ENCODE assay signal across 1 cellular context in the genomic region with DNA sequence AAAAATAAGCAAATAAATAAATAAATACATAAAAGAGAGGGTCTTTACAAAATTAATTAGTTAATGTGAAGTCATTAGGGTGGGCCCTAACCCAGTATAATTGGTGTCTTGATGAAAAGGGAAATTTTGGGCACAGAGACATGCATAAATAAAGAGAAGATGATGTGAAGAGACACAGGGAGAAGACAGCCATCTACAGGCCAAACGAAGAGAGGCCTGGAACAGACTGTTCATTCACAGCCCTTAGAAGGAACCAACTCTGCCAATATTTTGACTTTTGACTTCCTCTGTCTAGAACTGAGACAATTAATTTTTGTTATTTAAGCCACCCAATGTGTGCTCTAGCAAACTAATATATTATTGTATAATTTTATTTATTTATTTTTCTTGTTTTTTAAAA.
TF ChIP-seq lines count a peak whose summit lies in the region.

No MANE protein-coding gene starts in this region.

TF ChIP-seq in GM23338, 12 proteins besides CTCF, POLR2A, EP300 and RAD21 (continued from another document):
- TF ChIP-seq, protein P1, sequence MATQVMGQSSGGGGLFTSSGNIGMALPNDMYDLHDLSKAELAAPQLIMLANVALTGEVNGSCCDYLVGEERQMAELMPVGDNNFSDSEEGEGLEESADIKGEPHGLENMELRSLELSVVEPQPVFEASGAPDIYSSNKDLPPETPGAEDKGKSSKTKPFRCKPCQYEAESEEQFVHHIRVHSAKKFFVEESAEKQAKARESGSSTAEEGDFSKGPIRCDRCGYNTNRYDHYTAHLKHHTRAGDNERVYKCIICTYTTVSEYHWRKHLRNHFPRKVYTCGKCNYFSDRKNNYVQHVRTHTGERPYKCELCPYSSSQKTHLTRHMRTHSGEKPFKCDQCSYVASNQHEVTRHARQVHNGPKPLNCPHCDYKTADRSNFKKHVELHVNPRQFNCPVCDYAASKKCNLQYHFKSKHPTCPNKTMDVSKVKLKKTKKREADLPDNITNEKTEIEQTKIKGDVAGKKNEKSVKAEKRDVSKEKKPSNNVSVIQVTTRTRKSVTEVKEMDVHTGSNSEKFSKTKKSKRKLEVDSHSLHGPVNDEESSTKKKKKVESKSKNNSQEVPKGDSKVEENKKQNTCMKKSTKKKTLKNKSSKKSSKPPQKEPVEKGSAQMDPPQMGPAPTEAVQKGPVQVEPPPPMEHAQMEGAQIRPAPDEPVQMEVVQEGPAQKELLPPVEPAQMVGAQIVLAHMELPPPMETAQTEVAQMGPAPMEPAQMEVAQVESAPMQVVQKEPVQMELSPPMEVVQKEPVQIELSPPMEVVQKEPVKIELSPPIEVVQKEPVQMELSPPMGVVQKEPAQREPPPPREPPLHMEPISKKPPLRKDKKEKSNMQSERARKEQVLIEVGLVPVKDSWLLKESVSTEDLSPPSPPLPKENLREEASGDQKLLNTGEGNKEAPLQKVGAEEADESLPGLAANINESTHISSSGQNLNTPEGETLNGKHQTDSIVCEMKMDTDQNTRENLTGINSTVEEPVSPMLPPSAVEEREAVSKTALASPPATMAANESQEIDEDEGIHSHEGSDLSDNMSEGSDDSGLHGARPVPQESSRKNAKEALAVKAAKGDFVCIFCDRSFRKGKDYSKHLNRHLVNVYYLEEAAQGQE (IDR thresholded peaks at IDR 0.05; ENCODE audit: unreplicated experiment): no peak
- no peak for TF ChIP-seq NANOG (IDR thresholded peaks at IDR 0.05; ENCODE audit: borderline replicate concordance)
- TF ChIP-seq EZH2 (IDR thresholded peaks at IDR 0.05; ENCODE audit: low read depth, unreplicated experiment): no peak
- no peak for TF ChIP-seq EZH2phosphoT487 (IDR thresholded peaks at IDR 0.05; ENCODE audit: unreplicated experiment)
